8 cellular contexts compared by ENCODE assay signal in genomic region chr12:101696477-101697196, GRCh38. TPM values are rescaled to one million over a fixed set of nuclear protein-coding genes. Genes with fewer than 3 reads are reported as not detected.
DNase-seq lines count a peak whose midpoint lies in the region; ATAC-seq, FAIRE-seq and TF ChIP-seq lines count a peak whose summit lies in the region.

No MANE protein-coding gene starts in this region.

- peak overlapping the region; percentile 26; the same call in 1 of the 2 replicates for H4K8ac ChIP-seq in H1 (ENCODE audit: extremely low read depth, insufficient read depth, low read length)

- H3K56ac ChIP-seq in H1 (replicated peaks; ENCODE audit: insufficient read length, low read depth, low read length), result no peak overlapping the region

- peak overlapping the region; percentile 67; the same call in 1 of the 2 replicates for H2BK5ac ChIP-seq in H1 (ENCODE audit: low read depth, low read length)

- H3K79me1 ChIP-seq in H1 (ENCODE audit: low read depth, low read length), result no peaks in the 10 kb centered on the region

- H3K9me3 ChIP-seq in H1 (ENCODE audit: insufficient read depth in 2 of 2, low read depth in 1 of 2, low read length in 1 of 2) (no peaks in the 10 kb centered on the region), mononuclear cell (ENCODE audit: low read depth, low read length) (no peaks in the 10 kb centered on the region)

- peak; percentile 9 for DNase-seq in activated CD4-positive, alpha-beta T cell treated with anti-CD3 and anti-CD28 coated beads for 48 hours
- DNase-seq in activated CD4-positive, alpha-beta T cell treated with anti-CD3 and anti-CD28 coated beads, Interleukin-2, amount 50 U/mL, for 4 hours, result no peak
- DNase-seq in SW480 (ENCODE audit: low spot score) (peak; percentile 2), H1 (ENCODE audit: low read depth in 1 of 2, low spot score in 2 of 2) (no peak), RCC 7860 (ENCODE audit: low spot score) (no peak)

- TF ChIP-seq EP300 in H1 (IDR thresholded peaks at IDR 0.05; ENCODE audit: borderline replicate concordance in 1 of 2, low read depth in 2 of 2, low read length in 2 of 2), result no peak

- H3K36me3 ChIP-seq in H1 (ENCODE audit: control insufficient read depth in 2 of 4, insufficient read depth in 4 of 4, low read length in 3 of 4) (no peaks in the 10 kb centered on the region), urinary bladder (ENCODE audit: insufficient read depth) (no peaks in the 10 kb centered on the region)

- WGBS in H1 (ENCODE audit: extremely low coverage in 1 of 2, insufficient coverage in 1 of 2, insufficient read length in 1 of 2, insufficient replicate concordance in 2 of 2, low coverage in 1 of 2, low lambda C conversion rate in 2 of 2, missing lambda C conversion rate in 1 of 2), 2 experiments, result 43% methylated on average over 15 of the region's 15 CpGs; no CpG with 5 or more reads in 1 of the 2 experiments
- 29% methylated on average over 15 of the region's 15 CpGs for whole genome bisulfite sequencing in urinary bladder

- 0 out of 2 replicates have a peak overlapping the region, but pooled peaks have one; percentile 62 for H3K18ac ChIP-seq in H1 (ENCODE audit: extremely low read depth, low read length)

- H3K4me2 ChIP-seq in H1 (ENCODE audit: insufficient read depth in 1 of 2, low read depth in 2 of 2, low read length in 2 of 2), result peak overlapping the region; percentile 69 to 86

- H2BK20ac ChIP-seq in H1 (ENCODE audit: low read length), result 0 out of 2 replicates have a peak overlapping the region, but pooled peaks have one; percentile 38

- no peak for TF ChIP-seq CTCF in H1 (IDR thresholded peaks at IDR 0.05; ENCODE audit: control extremely low read depth in 1 of 3, insufficient read depth in 1 of 3, low read depth in 1 of 3, low read length in 3 of 3)

- H4K20me1 ChIP-seq in H1 (replicated peaks in 1 of 2; ENCODE audit: control insufficient read depth in 1 of 2, insufficient read depth in 2 of 2, low read length in 2 of 2), result no peaks in the 10 kb centered on the region

- POLR2A ChIA-PET in H1 (lab: Charles Lee; ENCODE audit: partially characterized antibody), result interaction anchor here (0.6 kb wide), 1 partner anchor 250 kb away, joined by 6 read pairs; no protein-coding TSS in a partner anchor

- no peak overlapping the region for H2BK120ac ChIP-seq in H1 (replicated peaks; ENCODE audit: low read depth, low read length)

- H4K5ac ChIP-seq in H1 (ENCODE audit: insufficient read length, low read depth, low read length), result peak overlapping the region; percentile 32

- H3K4me3 ChIP-seq in H1 (ENCODE audit: extremely low read depth in 1 of 4, insufficient read depth in 2 of 4, low read depth in 3 of 4, low read length in 4 of 4), result peak overlapping the region; percentile 62 to 87 (median 66)
- H3K4me3 ChIP-seq in mononuclear cell (ENCODE audit: low read length), result peak overlapping the region; percentile 68
- peak overlapping the region; percentile 94 for H3K4me3 ChIP-seq in urinary bladder (ENCODE audit: low read depth, low read length)

- H3K14ac ChIP-seq in H1 (ENCODE audit: insufficient read length), result no peak overlapping the region

- no peak overlapping the region for H3K4ac ChIP-seq in H1 (replicated peaks; ENCODE audit: insufficient read length, low read depth, low read length)

- H3K23ac ChIP-seq in H1 (ENCODE audit: insufficient read length), result no peak overlapping the region

- H3K27me3 ChIP-seq in H1 (replicated peaks in 1 of 4; ENCODE audit: control insufficient read depth in 3 of 4, extremely low read depth in 1 of 4, insufficient read depth in 3 of 4, low read length in 3 of 4) (peaks cover 2 to 18% (median 12%) of the 10 kb centered on the region in 4 experiments), mononuclear cell (ENCODE audit: insufficient read depth, low read length) (no peaks in the 10 kb centered on the region)

- peaks cover 11% of the 10 kb centered on the region; the same call in 1 of the 2 replicates for H3K23me2 ChIP-seq in H1 (ENCODE audit: low read depth, low read length)

- no peak for FAIRE-seq in H1 (lab: Jason Lieb, UNC)
- no peak for FAIRE-seq in RCC 7860 (lab: Jason Lieb, UNC)

- peak overlapping the region; percentile 78; the same call in 1 of the 2 replicates for H2BK12ac ChIP-seq in H1 (ENCODE audit: low read depth, low read length)

- H2AFZ ChIP-seq in H1 (ENCODE audit: low read length), result peak overlapping the region; percentile 93

- H3K4me1 ChIP-seq in H1 (replicated peaks in 1 of 4; ENCODE audit: control insufficient read depth in 3 of 4, insufficient read depth in 4 of 4, low read length in 3 of 4), result peaks cover 0 to 4% (median 3%) of the 10 kb centered on the region in 4 experiments; a peak in 3 of 7 replicates
- H3K4me1 ChIP-seq in mononuclear cell (ENCODE audit: insufficient read depth, low read length), result peaks cover 36% of the 10 kb centered on the region
- peaks cover 1% of the 10 kb centered on the region for H3K4me1 ChIP-seq in urinary bladder (ENCODE audit: insufficient read depth)

- no peak overlapping the region for H2AK5ac ChIP-seq in H1 (ENCODE audit: low read depth, low read length)

- TF ChIP-seq RAD21 in H1 (IDR thresholded peaks at IDR 0.05 in 1 of 2, conservative IDR thresholded peaks at IDR 0.05 in 1 of 2; ENCODE audit: low read depth in 2 of 2, low read length in 2 of 2), result no peak

- no peak overlapping the region for H4K91ac ChIP-seq in H1 (replicated peaks; ENCODE audit: insufficient read length, low read length)

- H3K27ac ChIP-seq in H1 (ENCODE audit: low read depth, low read length), result no peak overlapping the region
- H3K27ac ChIP-seq in urinary bladder (ENCODE audit: low read depth), result peak overlapping the region; percentile 63

- H3K9ac ChIP-seq in H1 (replicated peaks in 1 of 4; ENCODE audit: extremely low read depth in 1 of 4, low read depth in 3 of 4, low read length in 3 of 4), result peak overlapping the region in 3 of 4 experiments; percentile 53 to 63 (median 61); a peak in 4 of 7 replicates

- peak overlapping the region; percentile 36; the same call in 1 of the 2 replicates for H2BK15ac ChIP-seq in H1 (ENCODE audit: low read length)

- ATAC-seq in HG03342 (IDR thresholded peaks at IDR 0.05; ENCODE audit: unreplicated experiment), result peak; percentile 7

- no peak for TF ChIP-seq POLR2A in H1 (IDR thresholded peaks at IDR 0.05; ENCODE audit: control extremely low read depth in 1 of 2, low read depth in 2 of 2, low read length in 2 of 2)

- CTCF ChIA-PET in H1 (lab: Charles Lee; ENCODE audit: partially characterized antibody), result interaction anchor here (0.6 kb wide), 1 partner anchor 142 kb away, joined by 3 read pairs; no protein-coding TSS in a partner anchor

- 0 out of 4 replicates have a peak, but pooled peaks cover 0 to 3% of the 10 kb centered on the region in 2 experiments for H3K79me2 ChIP-seq in H1 (ENCODE audit: control insufficient read depth in 1 of 2, insufficient read depth in 2 of 2, low read length in 2 of 2)

TF ChIP-seq in H1, 55 proteins besides CTCF, POLR2A, EP300 and RAD21:
- no peak for TF ChIP-seq CHD1 (IDR thresholded peaks at IDR 0.05; ENCODE audit: low read depth, low read length)
- TF ChIP-seq CEBPB (IDR thresholded peaks at IDR 0.05; ENCODE audit: low read depth, low read length), result peak; percentile 64; the same call in 1 of the 2 replicates
- TF ChIP-seq ASH2L (IDR thresholded peaks at IDR 0.05; ENCODE audit: low read length), result peak; percentile 15
- TF ChIP-seq ATF2 (IDR thresholded peaks at IDR 0.05; ENCODE audit: low read length), result no peak
- peak; percentile 29; the same call in 1 of the 2 replicates for TF ChIP-seq SUZ12 (IDR thresholded peaks at IDR 0.05; ENCODE audit: low read length)
- TF ChIP-seq USF2 (IDR thresholded peaks at IDR 0.05; ENCODE audit: low read length), result no peak

RNA-seq across cellular contexts. Expression of gene CHPT1, which starts 0.8 kb away (rescaled TPM):
- 22.5 and 23.3 TPM in 2 replicates for total RNA-seq in H1 (2021; fragmentation: NEBNext Ultra II Directional; extraction: Animal tissue kit (Norgen Biotek cat#: 25700))
- 8.1 and 13.3 TPM in 2 replicates for polyA plus RNA-seq in H1 (2011; rRNA removed)
- polyA plus RNA-seq in H1 (2011; cell fraction: cytosol; rRNA removed), result 13.8 TPM
- 25.0 TPM for polyA plus RNA-seq in H1 (2011; cell fraction: nucleus; rRNA removed)
- polyA plus RNA-seq in H1 (2012, experiment 1 of 2), result 12.0 to 18.4 TPM (median 14.4 TPM) in 4 replicates
- 22.0 TPM for polyA plus RNA-seq in H1 (2012, experiment 2 of 2)
- 20.1 TPM for polyA plus RNA-seq in H1 (2013, experiment 1 of 2)
- 20.8 TPM for polyA plus RNA-seq in H1 (2013, experiment 2 of 2)
- 4.1 and 6.3 TPM in 2 replicates for polyA minus RNA-seq in H1 (2011; rRNA and poly(A)+ RNA removed)
- polyA minus RNA-seq in H1 (2011; cell fraction: cytosol; rRNA and poly(A)+ RNA removed), result 13.0 TPM
- polyA minus RNA-seq in H1 (2011; cell fraction: nucleus; rRNA and poly(A)+ RNA removed), result 42.9 TPM
- 33.9 TPM for total RNA-seq in mononuclear cell
- total RNA-seq in urinary bladder, result 42.1 TPM
- polyA plus RNA-seq in urinary bladder, result 41.4 TPM

RNA-seq across cellular contexts. Expression of gene SYCP3, which starts 42.6 kb away (rescaled TPM):
- total RNA-seq in H1 (2021; fragmentation: NEBNext Ultra II Directional; extraction: Animal tissue kit (Norgen Biotek cat#: 25700)), result 0.07 TPM in 1 of 2 replicates, not detected in the other
- polyA plus RNA-seq in H1 (2011; rRNA removed) (0.02 TPM in 1 of 2 replicates, not detected in the other), urinary bladder (0.10 TPM)
- 0.04 TPM for polyA plus RNA-seq in H1 (2011; cell fraction: cytosol; rRNA removed)
- not detected for polyA plus RNA-seq in H1 (2011; cell fraction: nucleus; rRNA removed)
- polyA plus RNA-seq in H1 (2012, experiment 1 of 2), result 0.07 to 0.18 TPM in 2 of 4 replicates, not detected in the others
- not detected for polyA plus RNA-seq in H1 (2012, experiment 2 of 2)
- 0.14 TPM for polyA plus RNA-seq in H1 (2013, experiment 1 of 2)
- 0.15 TPM for polyA plus RNA-seq in H1 (2013, experiment 2 of 2)
- not detected in 2 replicates for polyA minus RNA-seq in H1 (2011; rRNA and poly(A)+ RNA removed)
- not detected for polyA minus RNA-seq in H1 (2011; cell fraction: cytosol; rRNA and poly(A)+ RNA removed)
- not detected for polyA minus RNA-seq in H1 (2011; cell fraction: nucleus; rRNA and poly(A)+ RNA removed)
- total RNA-seq in mononuclear cell (0.21 TPM), urinary bladder (0.21 TPM)

Comparison
In these comparisons a context has a peak if more than half of its experiments do, and no peak if none do; other contexts are left out.
1. DNase-seq: peak in activated CD4-positive, alpha-beta T cell treated with anti-CD3 and anti-CD28 coated beads for 48 hours (single experiment) and SW480 (single experiment); none in activated CD4-positive, alpha-beta T cell treated with anti-CD3 and anti-CD28 coated beads, Interleukin-2, amount 50 U/mL, for 4 hours (0 of 2), H1 (0 of 2) and RCC 7860 (single experiment).
2. Peak in every context shown above with its lines, with median percentiles within 50 percentile points of each other: H3K4me3 ChIP-seq.